8 cellular contexts compared by ENCODE assay signal in the genomic region with DNA sequence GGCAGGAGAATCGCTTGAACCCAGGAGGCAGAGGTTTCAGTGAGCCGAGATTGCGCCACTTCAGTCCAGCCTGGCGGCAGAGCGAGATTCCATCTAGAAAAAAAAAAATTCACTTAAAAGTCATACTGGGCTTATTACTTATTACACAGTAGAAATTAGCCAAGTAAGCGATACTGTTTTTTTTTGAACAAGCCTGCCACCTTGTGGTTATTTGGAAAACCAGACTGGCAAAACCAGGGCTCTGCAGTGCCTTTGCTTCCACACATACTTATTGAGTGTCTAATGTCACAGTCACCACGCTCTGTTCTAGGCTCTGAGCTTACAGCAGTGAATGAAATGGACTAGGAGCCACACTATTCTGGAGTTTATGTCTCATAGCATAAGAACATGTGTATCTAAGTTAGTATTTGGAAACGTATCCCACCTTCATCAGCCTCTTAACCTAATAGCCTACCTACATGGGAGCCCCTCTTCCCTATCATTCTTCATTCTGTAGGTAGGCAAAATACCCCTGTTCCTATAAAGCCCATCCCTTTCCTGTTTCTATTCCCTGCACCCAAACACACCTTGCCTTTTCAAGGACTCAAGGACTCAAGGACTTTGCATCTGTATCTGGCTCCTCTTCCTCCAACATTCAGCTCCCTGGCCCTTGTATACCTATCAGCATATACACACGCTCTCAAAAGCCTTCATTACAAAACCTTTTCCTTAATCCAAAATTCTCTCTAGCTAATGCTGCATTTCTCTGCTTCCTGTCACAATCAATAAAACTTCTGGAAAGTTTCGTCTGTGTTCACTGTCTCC. TPM values are rescaled to one million over a fixed set of nuclear protein-coding genes. Genes with fewer than 3 reads are reported as not detected.
DNase-seq lines count a peak whose midpoint lies in the region; ATAC-seq and TF ChIP-seq lines count a peak whose summit lies in the region.

No MANE protein-coding gene starts in this region.

- CTCF ChIA-PET in BJ (lab: Yijun Ruan, JAX) = interaction anchor here (0.6 to 4.8 kb wide), 24 partner anchors 8 to 1112 kb away, joined by 3 to 21 read pairs (median 3); no protein-coding TSS in a partner anchor

- intact Hi-C loops in ascending aorta (cut with DNase I) = loop anchor here (1.0 to 5.0 kb wide), 2 partner anchors 412 to 716 kb away; no protein-coding TSS in a partner anchor

- peak; percentile 67 for TF ChIP-seq CTCF in BJ (IDR thresholded peaks at IDR 0.05; ENCODE audit: insufficient read depth, low read depth, low read length)
- peak in 2 of 3 experiments; percentile 62 to 71 for TF ChIP-seq CTCF in ascending aorta (IDR thresholded peaks at IDR 0.05)
- TF ChIP-seq CTCF in hepatocyte (IDR thresholded peaks at IDR 0.05; ENCODE audit: poor library complexity) = peak; percentile 84

- H3K4me1 ChIP-seq in ascending aorta = no peaks in the 10 kb centered on the region
- no peaks in the 10 kb centered on the region for H3K4me1 ChIP-seq in hepatocyte (ENCODE audit: insufficient read depth)

- no peaks in the 10 kb centered on the region for H4K20me1 ChIP-seq in hepatocyte (ENCODE audit: insufficient read depth, poor library complexity, severe bottlenecking)

- H3K4me2 ChIP-seq in hepatocyte = no peak overlapping the region

- H3K9me3 ChIP-seq in ascending aorta (no peaks in the 10 kb centered on the region), hepatocyte (ENCODE audit: low read depth) (no peaks in the 10 kb centered on the region)

- H3K27ac ChIP-seq in ascending aorta = no peak overlapping the region
- no peak overlapping the region for H3K27ac ChIP-seq in hepatocyte

- no peaks in the 10 kb centered on the region for H3K27me3 ChIP-seq in BJ (ENCODE audit: control insufficient read depth, insufficient read depth, low read length)
- H3K27me3 ChIP-seq in ascending aorta = no peaks in the 10 kb centered on the region
- H3K27me3 ChIP-seq in hepatocyte = no peaks in the 10 kb centered on the region

- peak; percentile 93 for ATAC-seq in GM18907 (IDR thresholded peaks at IDR 0.05; ENCODE audit: unreplicated experiment)
- peak; percentile 90 for ATAC-seq in HG03432 (IDR thresholded peaks at IDR 0.05; ENCODE audit: unreplicated experiment)
- ATAC-seq in stimulated activated naive CD8-positive, alpha-beta T cell treated with anti-CD3 and anti-CD28 coated beads, Interleukin-15, Interleukin-2, amounts not matched to agents 100 U/mL and 50 U/mL, for 24 hours = peak; percentile 36

- WGBS in hepatocyte (ENCODE audit: low lambda C conversion rate, missing lambda C conversion rate) = 46% methylated on average over 10 of the region's 10 CpGs

- H3K4me3 ChIP-seq in BJ (ENCODE audit: low read depth, low read length) (no peak overlapping the region), ascending aorta (no peak overlapping the region), hepatocyte (no peak overlapping the region)

- no peaks in the 10 kb centered on the region for H3K79me2 ChIP-seq in hepatocyte

- peak; percentile 71 for DNase-seq in BJ (ENCODE audit: low read depth)
- peak; percentile 74 for DNase-seq in NCI-H446 treated with DMSO at 0.1 percent for 48 hours (lab: John Stamatoyannopoulos, UW)
- no peak for DNase-seq in ascending aorta (ENCODE audit: low spot score in 2 of 2)
- DNase-seq in hepatocyte (ENCODE audit: low spot score) = peak; percentile 70
- no peak for DNase-seq in stimulated activated naive CD8-positive, alpha-beta T cell treated with anti-CD3 and anti-CD28 coated beads, Interleukin-15, Interleukin-2, amounts not matched to agents 100 U/mL and 50 U/mL, for 24 hours
- DNase-seq in mesenteric fat pad (ENCODE audit: low spot score) = no peak

- no peak overlapping the region for H2AFZ ChIP-seq in hepatocyte

- POLR2A ChIA-PET in BJ (lab: Charles Lee) = no interaction called here

- H3K36me3 ChIP-seq in BJ (ENCODE audit: control insufficient read depth, insufficient read depth, low read length) = no peaks in the 10 kb centered on the region
- H3K36me3 ChIP-seq in ascending aorta = no peaks in the 10 kb centered on the region
- no peaks in the 10 kb centered on the region for H3K36me3 ChIP-seq in hepatocyte (replicated peaks; ENCODE audit: insufficient read depth, low read depth)

- H3K9me2 ChIP-seq in hepatocyte (replicated peaks; ENCODE audit: insufficient read depth) = no peaks in the 10 kb centered on the region

RNA-seq across cellular contexts. Expression of a gene that starts 13.9 kb away (rescaled TPM):
- polyA plus RNA-seq in BJ (2011; rRNA removed) (48.7 and 71.9 TPM in 2 replicates), hepatocyte (175 and 183 TPM in 2 replicates)
- 7.6 and 9.9 TPM in 2 replicates for polyA minus RNA-seq in BJ (2011; rRNA and poly(A)+ RNA removed)
- total RNA-seq in ascending aorta (69.1 TPM), hepatocyte (134 and 137 TPM in 2 replicates), mesenteric fat pad (46.9 TPM)

Comparison
In these comparisons a context has a peak if more than half of its experiments do, and no peak if none do; other contexts are left out.
1. DNase-seq: peak in BJ (single experiment), NCI-H446 treated with DMSO at 0.1 percent for 48 hours (single experiment) and hepatocyte (single experiment); none in ascending aorta (0 of 2), stimulated activated naive CD8-positive, alpha-beta T cell treated with anti-CD3 and anti-CD28 coated beads, Interleukin-15, Interleukin-2, amounts not matched to agents 100 U/mL and 50 U/mL, for 24 hours (single experiment) and mesenteric fat pad (single experiment).
2. ATAC-seq: peak in every context shown above with its lines; median percentile 93 in GM18907; 90 in HG03432; 36 in stimulated activated naive CD8-positive, alpha-beta T cell treated with anti-CD3 and anti-CD28 coated beads, Interleukin-15, Interleukin-2, amounts not matched to agents 100 U/mL and 50 U/mL, for 24 hours.
3. Peak in every context shown above with its lines, with median percentiles within 50 percentile points of each other: CTCF ChIP-seq.